ENCODE assay signal across 27 cellular contexts in the genomic region with DNA sequence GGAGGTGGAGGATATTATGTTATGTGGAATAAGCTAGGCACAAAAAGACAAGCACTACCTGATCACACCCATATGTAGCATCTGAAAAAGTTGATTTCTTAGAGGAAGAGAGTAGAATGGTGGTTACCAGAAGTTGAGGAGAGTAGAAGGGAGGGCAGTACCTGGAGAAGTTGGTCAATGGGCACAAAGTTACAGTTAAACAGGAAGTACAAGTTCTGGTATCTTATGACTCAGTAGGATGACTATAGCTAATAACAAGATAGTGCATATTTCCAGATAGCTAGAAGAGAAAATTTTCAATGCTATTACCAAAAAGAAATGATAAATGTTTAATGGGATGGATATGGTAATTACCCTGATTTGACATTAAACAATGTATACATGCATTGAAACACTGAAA.
"Had no signal": no experiment of that assay in that cellular context is flagged by ENCODE, and none has a peak within 500 bp of the region (broad histone marks: within the 10 kb centered on the region; RNA-seq: fewer than 3 reads in every experiment).

No MANE protein-coding gene starts in this region.

- H3K4me1 ChIP-seq: neural progenitor cell, parathyroid adenoma, psoas muscle, right lobe of liver, sigmoid colon, stomach, thyroid gland, tibial nerve, upper lobe of left lung, vagina had no signal

- H3K27ac ChIP-seq: neural progenitor cell, ovary, parathyroid adenoma, psoas muscle, right lobe of liver, sigmoid colon, stomach, thoracic aorta, thyroid gland, tibial nerve, upper lobe of left lung, vagina had no signal

- H3K4me1 Mint-ChIP-seq: nephron; neural progenitor cell; stimulated activated effector memory CD8-positive, alpha-beta T cell treated with anti-CD3 and anti-CD28 coated beads, Interleukin-12 subunit alpha, Interleukin-12 subunit beta, amount 100 ng/mL, for 72 hours; stimulated activated naive B cell treated with anti-CD40 and anti-IgM and Interleukin-4, amounts not matched to agents 10 μg/mL and 1 μg/mL and 100 μg/mL, for 72 hours had no signal

- H3K27ac Mint-ChIP-seq: nephron; neural progenitor cell; progenitor cell of endocrine pancreas; stimulated activated effector memory CD8-positive, alpha-beta T cell treated with anti-CD3 and anti-CD28 coated beads, Interleukin-12 subunit alpha, Interleukin-12 subunit beta, amount 100 ng/mL, for 72 hours; stimulated activated naive B cell treated with anti-CD40 and anti-IgM and Interleukin-4, amounts not matched to agents 10 μg/mL and 1 μg/mL and 100 μg/mL, for 72 hours; stimulated activated naive CD8-positive, alpha-beta T cell treated with anti-CD3 and anti-CD28 coated beads, Interleukin-15, Interleukin-2, amounts not matched to agents 100 ng/mL and 50 ng/mL, for 24 hours had no signal

- ATAC-seq: psoas muscle; right cardiac atrium; right lobe of liver; stimulated activated effector memory CD8-positive, alpha-beta T cell treated with anti-CD3 and anti-CD28 coated beads, Interleukin-12 subunit alpha, Interleukin-12 subunit beta, amount 100 ng/mL, for 72 hours; stimulated activated naive B cell treated with anti-CD40 and anti-IgM and Interleukin-4, amounts not matched to agents 10 μg/mL and 1 μg/mL and 100 μg/mL, for 72 hours had no signal

- H3K79me2 ChIP-seq: parathyroid adenoma had no signal

- H2AFZ ChIP-seq: neural progenitor cell, parathyroid adenoma had no signal

- DNase-seq: occipital lobe; ovary; posterior cingulate gyrus; psoas muscle; right cardiac atrium; right lobe of liver; sigmoid colon; small intestine; stimulated activated CD4-positive, alpha-beta T cell treated with anti-CD3 and anti-CD28 coated beads, Interleukin-15, amount 100 ng/mL, for 24 hours; stimulated activated CD4-positive, alpha-beta T cell treated with anti-CD3 and anti-CD28 coated beads, Interleukin-2, amount 100 ng/mL, for 24 hours; stimulated activated CD4-positive, alpha-beta T cell treated with anti-CD3 and anti-CD28 coated beads, Interleukin-2, amount 100 ng/mL, for 48 hours; stimulated activated CD4-positive, alpha-beta T cell treated with anti-CD3 and anti-CD28 coated beads, Interleukin-4, amount 100 ng/mL, for 24 hours; stimulated activated naive B cell treated with anti-CD40 and anti-IgM and Interleukin-4, amounts not matched to agents 10 μg/mL and 1 μg/mL and 100 μg/mL, for 72 hours; stimulated activated naive CD4-positive, alpha-beta T cell treated with Interleukin-2 at 50 U/mL for 16 hours; stomach; thyroid gland; upper lobe of left lung had no signal

- H3K9ac ChIP-seq: neural progenitor cell, parathyroid adenoma had no signal

- H3K36me3 Mint-ChIP-seq: stimulated activated effector memory CD8-positive, alpha-beta T cell treated with anti-CD3 and anti-CD28 coated beads, Interleukin-12 subunit alpha, Interleukin-12 subunit beta, amount 100 ng/mL, for 72 hours; stimulated activated naive B cell treated with anti-CD40 and anti-IgM and Interleukin-4, amounts not matched to agents 10 μg/mL and 1 μg/mL and 100 μg/mL, for 72 hours had no signal

- H3K36me3 ChIP-seq: neural progenitor cell, ovary, right lobe of liver, sigmoid colon, stomach, thoracic aorta, thyroid gland, tibial nerve, upper lobe of left lung, vagina had no signal

- H3K27me3 Mint-ChIP-seq: progenitor cell of endocrine pancreas; stimulated activated naive B cell treated with anti-CD40 and anti-IgM and Interleukin-4, amounts not matched to agents 10 μg/mL and 1 μg/mL and 100 μg/mL, for 72 hours; stimulated activated naive CD8-positive, alpha-beta T cell treated with anti-CD3 and anti-CD28 coated beads, Interleukin-15, Interleukin-2, amounts not matched to agents 100 ng/mL and 50 ng/mL, for 24 hours had no signal

- H3K4me3 ChIP-seq: neural progenitor cell, ovary, psoas muscle, right lobe of liver, sigmoid colon, stomach, thoracic aorta, thyroid gland, tibial nerve, upper lobe of left lung, vagina had no signal

- H3K4me2 ChIP-seq: neural progenitor cell had no signal

- H3K27me3 ChIP-seq: neural progenitor cell, ovary, right lobe of liver, sigmoid colon, stomach, thyroid gland, tibial nerve, upper lobe of left lung, vagina had no signal

- FAIRE-seq: small intestine, urothelium cell line had no signal

- H3K4me3 Mint-ChIP-seq: nephron; neural progenitor cell; stimulated activated effector memory CD8-positive, alpha-beta T cell treated with anti-CD3 and anti-CD28 coated beads, Interleukin-12 subunit alpha, Interleukin-12 subunit beta, amount 100 ng/mL, for 72 hours; stimulated activated naive B cell treated with anti-CD40 and anti-IgM and Interleukin-4, amounts not matched to agents 10 μg/mL and 1 μg/mL and 100 μg/mL, for 72 hours; stimulated activated naive CD8-positive, alpha-beta T cell treated with anti-CD3 and anti-CD28 coated beads, Interleukin-15, Interleukin-2, amounts not matched to agents 100 ng/mL and 50 ng/mL, for 24 hours had no signal

- H3K9me3 ChIP-seq: ovary, right lobe of liver, sigmoid colon, thyroid gland, tibial nerve, upper lobe of left lung, vagina had no signal

- H3K9me3 Mint-ChIP-seq: nephron had no signal
